9 cellular contexts compared by ENCODE assay signal in genomic region chr14:64410084-64410774, GRCh38. TPM values are rescaled to one million over a fixed set of nuclear protein-coding genes. Genes with fewer than 3 reads are reported as not detected.
DNase-seq lines count a peak whose midpoint lies in the region; ATAC-seq, FAIRE-seq and TF ChIP-seq lines count a peak whose summit lies in the region.
"Had no signal": no experiment of that assay in that cellular context is flagged by ENCODE, and none has a peak within 500 bp of the region (broad histone marks: within the 10 kb centered on the region; RNA-seq: fewer than 3 reads in every experiment).

No MANE protein-coding gene starts in this region.

- H2BK20ac ChIP-seq in H1 (ENCODE audit: low read length): no peak overlapping the region

- H3K18ac ChIP-seq in H1 (ENCODE audit: extremely low read depth, low read length) (no peak overlapping the region; the same call in 1 of the 2 replicates), neuronal stem cell (ENCODE audit: low read length) (no peak overlapping the region)

- POLR2A ChIA-PET in H1 (lab: Charles Lee; ENCODE audit: partially characterized antibody): interaction anchor here (0.6 to 1.8 kb wide), 4 partner anchors 8 to 75 kb away, joined by 3 to 6 read pairs (median 4); no protein-coding TSS in a partner anchor

- no peak overlapping the region for H2BK15ac ChIP-seq in H1 (ENCODE audit: low read length)
- no peak overlapping the region for H2BK15ac ChIP-seq in neuronal stem cell (ENCODE audit: low read length)

- H3K9me3 ChIP-seq in H1 (ENCODE audit: insufficient read depth in 2 of 2, low read depth in 1 of 2, low read length in 1 of 2) (no peaks in the 10 kb centered on the region), neuronal stem cell (replicated peaks in 1 of 2; ENCODE audit: control insufficient read depth in 2 of 2, insufficient read depth in 1 of 2, low read depth in 1 of 2, low read length in 2 of 2) (no peaks in the 10 kb centered on the region)
- H3K9me3 ChIP-seq: tibial nerve had no signal

- peaks cover 69% of the 10 kb centered on the region for H3K36me3 Mint-ChIP-seq in GM23338 (ENCODE audit: low read depth)

- ATAC-seq in GM23338 (peak; percentile 90), HG02759 (IDR thresholded peaks at IDR 0.05; ENCODE audit: unreplicated experiment) (no peak)

- H2BK5ac ChIP-seq in H1 (ENCODE audit: low read depth, low read length): no peak overlapping the region
- no peak overlapping the region for H2BK5ac ChIP-seq in neuronal stem cell (ENCODE audit: low read length)

- H3K4ac ChIP-seq in H1 (replicated peaks; ENCODE audit: insufficient read length, low read depth, low read length) (no peak overlapping the region), neuronal stem cell (ENCODE audit: low read length) (no peak overlapping the region)

- DNase-seq in GM23338 (ENCODE audit: low spot score) (peak; percentile 55), NCI-H146 treated with DMSO at 0.1 percent for 48 hours (lab: John Stamatoyannopoulos, UW; ENCODE audit: unreplicated experiment) (peak; percentile 11), H1 (ENCODE audit: low read depth in 1 of 2, low spot score in 2 of 2) (no peak), neuronal stem cell (ENCODE audit: low spot score) (no peak), NOMO-1 treated with dmso at 0.1 percent for 144 hours (lab: John Stamatoyannopoulos, UW; ENCODE audit: unreplicated experiment) (no peak), NCI-H1048 (lab: John Stamatoyannopoulos, UW) (no peak)
- DNase-seq: NCI-H774 had no signal

- H3K79me2 ChIP-seq in GM23338 (replicated peaks; ENCODE audit: insufficient read depth): peaks cover 66% of the 10 kb centered on the region
- H3K79me2 ChIP-seq in H1 (ENCODE audit: control insufficient read depth in 1 of 2, insufficient read depth in 2 of 2, low read length in 2 of 2): peaks cover 0 to 43% of the 10 kb centered on the region in 2 experiments; a peak in 3 of 4 replicates

- CTCF ChIA-PET in H1 (lab: Charles Lee; ENCODE audit: partially characterized antibody): interaction anchor here (0.6 to 1.5 kb wide), 5 partner anchors 14 to 62 kb away, joined by 3 to 5 read pairs (median 3); no protein-coding TSS in a partner anchor

- no peaks in the 10 kb centered on the region for H3K27me3 Mint-ChIP-seq in GM23338 (ENCODE audit: insufficient read depth, low read depth, poor library complexity)

- no peaks in the 10 kb centered on the region for H3K9me3 Mint-ChIP-seq in GM23338

- H4K91ac ChIP-seq in H1 (replicated peaks; ENCODE audit: insufficient read length, low read length) (no peak overlapping the region), neuronal stem cell (ENCODE audit: low read depth, low read length, poor library complexity) (no peak overlapping the region)

- H3K14ac ChIP-seq in H1 (ENCODE audit: insufficient read length): no peak overlapping the region
- no peak overlapping the region for H3K14ac ChIP-seq in neuronal stem cell (ENCODE audit: low read length)

- no peak overlapping the region for H2BK120ac ChIP-seq in H1 (replicated peaks; ENCODE audit: low read depth, low read length)
- no peak overlapping the region for H2BK120ac ChIP-seq in neuronal stem cell (ENCODE audit: low read depth, low read length)

- 85% methylated on average over 5 of the region's 5 CpGs; no CpG with 5 or more reads in 1 of the 2 experiments for WGBS in H1 (ENCODE audit: extremely low coverage in 1 of 2, insufficient coverage in 1 of 2, insufficient read length in 1 of 2, insufficient replicate concordance in 2 of 2, low coverage in 1 of 2, low lambda C conversion rate in 2 of 2, missing lambda C conversion rate in 1 of 2), 2 experiments
- WGBS in neuronal stem cell (ENCODE audit: extremely low coverage in 2 of 2, insufficient read length in 2 of 2, insufficient replicate concordance in 1 of 2), 2 donors: no CpG with 5 or more reads among the region's 5 CpGs

- H3K23ac ChIP-seq in H1 (ENCODE audit: insufficient read length) (no peak overlapping the region), neuronal stem cell (ENCODE audit: low read depth, low read length, poor library complexity) (no peak overlapping the region)

- FAIRE-seq in H1 (lab: Jason Lieb, UNC): no peak

- H3K4me1 ChIP-seq in GM23338 (ENCODE audit: insufficient read depth) (no peaks in the 10 kb centered on the region), H1 (replicated peaks in 1 of 4; ENCODE audit: control insufficient read depth in 3 of 4, insufficient read depth in 4 of 4, low read length in 3 of 4) (peaks cover 0 to 3% (median 0%) of the 10 kb centered on the region in 4 experiments; a peak in 2 of 7 replicates), neuronal stem cell (ENCODE audit: control insufficient read depth in 2 of 2, insufficient read depth in 1 of 2, low read depth in 1 of 2, low read length in 2 of 2) (peaks cover 0 to 6% of the 10 kb centered on the region in 2 donors)
- H3K4me1 ChIP-seq: tibial nerve had no signal

- H3F3A ChIP-seq in GM23338 (replicated peaks; ENCODE audit: low read depth): peaks cover 10% of the 10 kb centered on the region; the same call in 1 of the 2 replicates

- H3K36me3 ChIP-seq in GM23338 (ENCODE audit: insufficient read depth): peaks cover 19% of the 10 kb centered on the region
- peaks cover 4 to 48% (median 23%) of the 10 kb centered on the region in 4 experiments; a peak in 6 of 8 replicates for H3K36me3 ChIP-seq in H1 (ENCODE audit: control insufficient read depth in 2 of 4, insufficient read depth in 4 of 4, low read length in 3 of 4)
- H3K36me3 ChIP-seq in neuronal stem cell (replicated peaks in 1 of 2; ENCODE audit: control insufficient read depth in 2 of 2, insufficient read depth in 2 of 2, low read length in 2 of 2): peaks cover 2 to 67% of the 10 kb centered on the region in 2 donors

- H3K27ac ChIP-seq in GM23338 (ENCODE audit: low read depth): peak overlapping the region; percentile 37
- H3K27ac ChIP-seq in H1 (ENCODE audit: low read depth, low read length): no peak overlapping the region
- H3K27ac ChIP-seq in neuronal stem cell (replicated peaks; ENCODE audit: low read length): peak overlapping the region; percentile 69
- H3K27ac ChIP-seq: tibial nerve had no signal

- H4K20me1 ChIP-seq in GM23338 (replicated peaks; ENCODE audit: insufficient read depth) (peaks cover 36% of the 10 kb centered on the region), H1 (replicated peaks in 1 of 2; ENCODE audit: control insufficient read depth in 1 of 2, insufficient read depth in 2 of 2, low read length in 2 of 2) (peaks cover 0 to 3% of the 10 kb centered on the region in 2 experiments)

- no peaks in the 10 kb centered on the region for H3K23me2 ChIP-seq in H1 (ENCODE audit: low read depth, low read length)

- no peak overlapping the region for H3K56ac ChIP-seq in H1 (replicated peaks; ENCODE audit: insufficient read length, low read depth, low read length)

- no peak overlapping the region for H4K5ac ChIP-seq in H1 (ENCODE audit: insufficient read length, low read depth, low read length)

- H3K9ac ChIP-seq in H1 (replicated peaks in 1 of 4; ENCODE audit: extremely low read depth in 1 of 4, low read depth in 3 of 4, low read length in 3 of 4): no peak overlapping the region
- H3K9ac ChIP-seq in neuronal stem cell (ENCODE audit: low read depth, low read length, poor library complexity): no peak overlapping the region

- H3K27ac Mint-ChIP-seq in GM23338: peak overlapping the region; percentile 78; the same call in 1 of the 2 replicates

- no peak for TF ChIP-seq RAD21 in H1 (IDR thresholded peaks at IDR 0.05 in 1 of 2, conservative IDR thresholded peaks at IDR 0.05 in 1 of 2; ENCODE audit: low read depth in 2 of 2, low read length in 2 of 2)

- H3K27me3 ChIP-seq in GM23338 (ENCODE audit: insufficient read depth) (no peaks in the 10 kb centered on the region), H1 (replicated peaks in 1 of 4; ENCODE audit: control insufficient read depth in 3 of 4, extremely low read depth in 1 of 4, insufficient read depth in 3 of 4, low read length in 3 of 4) (no peaks in the 10 kb centered on the region), neuronal stem cell (ENCODE audit: control insufficient read depth in 3 of 3, insufficient read depth in 3 of 3, low read depth in 1 of 3, low read length in 3 of 3) (no peaks in the 10 kb centered on the region)
- H3K27me3 ChIP-seq: tibial nerve had no signal

- no peak overlapping the region for H2BK12ac ChIP-seq in H1 (ENCODE audit: low read depth, low read length)
- no peak overlapping the region for H2BK12ac ChIP-seq in neuronal stem cell (ENCODE audit: low read length)

- H2AK5ac ChIP-seq in H1 (ENCODE audit: low read depth, low read length) (no peak overlapping the region), neuronal stem cell (ENCODE audit: low read depth, low read length) (no peak overlapping the region)

- H4K8ac ChIP-seq in H1 (ENCODE audit: extremely low read depth, insufficient read depth, low read length): no peak overlapping the region
- H4K8ac ChIP-seq in neuronal stem cell (ENCODE audit: low read depth, low read length): no peak overlapping the region

- no peak for TF ChIP-seq POLR2A in H1 (IDR thresholded peaks at IDR 0.05; ENCODE audit: control extremely low read depth in 1 of 2, low read depth in 2 of 2, low read length in 2 of 2)

- TF ChIP-seq EP300 in H1 (IDR thresholded peaks at IDR 0.05; ENCODE audit: borderline replicate concordance in 1 of 2, low read depth in 2 of 2, low read length in 2 of 2): no peak

- peaks cover 15% of the 10 kb centered on the region; the same call in 2 of the 3 replicates for H3K4me1 Mint-ChIP-seq in GM23338

- H3K4me3 ChIP-seq in GM23338 (no peak overlapping the region), H1 (ENCODE audit: extremely low read depth in 1 of 4, insufficient read depth in 2 of 4, low read depth in 3 of 4, low read length in 4 of 4) (no peak overlapping the region), neuronal stem cell (ENCODE audit: low read length in 2 of 2) (no peak overlapping the region)
- H3K4me3 ChIP-seq: tibial nerve had no signal

- no peaks in the 10 kb centered on the region for H3K9me2 ChIP-seq in GM23338 (ENCODE audit: insufficient read depth)

- TF ChIP-seq CTCF in GM23338 (conservative IDR thresholded peaks at IDR 0.05; ENCODE audit: low read depth in 2 of 2): no peak
- no peak for TF ChIP-seq CTCF in H1 (IDR thresholded peaks at IDR 0.05; ENCODE audit: control extremely low read depth in 1 of 3, insufficient read depth in 1 of 3, low read depth in 1 of 3, low read length in 3 of 3)

- H2AFZ ChIP-seq in GM23338 (no peak overlapping the region), H1 (ENCODE audit: low read length) (no peak overlapping the region), neuronal stem cell (ENCODE audit: low read length) (no peak overlapping the region)

- no peak overlapping the region for H3K4me2 ChIP-seq in GM23338
- H3K4me2 ChIP-seq in H1 (ENCODE audit: insufficient read depth in 1 of 2, low read depth in 2 of 2, low read length in 2 of 2): no peak overlapping the region
- no peak overlapping the region for H3K4me2 ChIP-seq in neuronal stem cell (ENCODE audit: insufficient read depth, low read length, poor library complexity, severe bottlenecking)

- H3K4me3 Mint-ChIP-seq in GM23338: no peak overlapping the region

- H3K79me1 ChIP-seq in H1 (ENCODE audit: low read depth, low read length): peaks cover 4% of the 10 kb centered on the region; the same call in 1 of the 2 replicates
- no peaks in the 10 kb centered on the region for H3K79me1 ChIP-seq in neuronal stem cell (ENCODE audit: low read depth, low read length)

RNA-seq across cellular contexts. Expression of gene MTHFD1, which starts 22.1 kb away (rescaled TPM):
- 219 and 252 TPM in 2 replicates for total RNA-seq in GM23338 (2014; rRNA removed; shearing (Covaris generic))
- 237 and 262 TPM in 2 replicates for polyA plus RNA-seq in GM23338 (2016; fragmentation: Nextera tagmentation; extraction: Ambion mirVana)
- 302 and 332 TPM in 2 replicates for total RNA-seq in H1 (2021; fragmentation: NEBNext Ultra II Directional; extraction: Animal tissue kit (Norgen Biotek cat#: 25700))
- polyA plus RNA-seq in H1 (2011; rRNA removed): 79.1 and 79.7 TPM in 2 replicates
- polyA plus RNA-seq in H1 (2011; cell fraction: cytosol; rRNA removed): 102 TPM
- 171 TPM for polyA plus RNA-seq in H1 (2011; cell fraction: nucleus; rRNA removed)
- 249 to 322 TPM (median 270 TPM) in 4 replicates for polyA plus RNA-seq in H1 (2012, experiment 1 of 2)
- 36.5 TPM for polyA plus RNA-seq in H1 (2012, experiment 2 of 2)
- 246 TPM for polyA plus RNA-seq in H1 (2013, experiment 1 of 2)
- polyA plus RNA-seq in H1 (2013, experiment 2 of 2): 235 TPM
- polyA minus RNA-seq in H1 (2011; rRNA and poly(A)+ RNA removed): 186 and 204 TPM in 2 replicates
- 193 TPM for polyA minus RNA-seq in H1 (2011; cell fraction: cytosol; rRNA and poly(A)+ RNA removed)
- polyA minus RNA-seq in H1 (2011; cell fraction: nucleus; rRNA and poly(A)+ RNA removed): 174 TPM
- 44.9 TPM for polyA plus RNA-seq in neuronal stem cell (2013, experiment 1 of 2)
- polyA plus RNA-seq in neuronal stem cell (2013, experiment 2 of 2): 46.4 TPM

RNA-seq across cellular contexts. Expression of gene AKAP5, which starts 55.1 kb away (rescaled TPM):
- total RNA-seq in GM23338 (2014; rRNA removed; shearing (Covaris generic)): 3.2 and 3.4 TPM in 2 replicates
- polyA plus RNA-seq in GM23338 (2016; fragmentation: Nextera tagmentation; extraction: Ambion mirVana) (1.0 and 1.2 TPM in 2 replicates), H1 (2011; rRNA removed) (0.36 and 0.50 TPM in 2 replicates)
- total RNA-seq in H1 (2021; fragmentation: NEBNext Ultra II Directional; extraction: Animal tissue kit (Norgen Biotek cat#: 25700)): 3.5 and 3.8 TPM in 2 replicates
- 0.58 TPM for polyA plus RNA-seq in H1 (2011; cell fraction: cytosol; rRNA removed)
- 0.57 TPM for polyA plus RNA-seq in H1 (2011; cell fraction: nucleus; rRNA removed)
- 0.65 to 1.6 TPM (median 1.0 TPM) in 4 replicates for polyA plus RNA-seq in H1 (2012, experiment 1 of 2)
- 0.18 TPM for polyA plus RNA-seq in H1 (2012, experiment 2 of 2)
- polyA plus RNA-seq in H1 (2013, experiment 1 of 2): 1.8 TPM
- 1.9 TPM for polyA plus RNA-seq in H1 (2013, experiment 2 of 2)
- 1.2 and 2.0 TPM in 2 replicates for polyA minus RNA-seq in H1 (2011; rRNA and poly(A)+ RNA removed)
- polyA minus RNA-seq in H1 (2011; cell fraction: cytosol; rRNA and poly(A)+ RNA removed): 1.4 TPM
- polyA minus RNA-seq in H1 (2011; cell fraction: nucleus; rRNA and poly(A)+ RNA removed): 4.1 TPM
- 1.1 TPM for polyA plus RNA-seq in neuronal stem cell (2013, experiment 1 of 2)
- 1.1 TPM for polyA plus RNA-seq in neuronal stem cell (2013, experiment 2 of 2)

Comparison
In these comparisons a context has a peak if more than half of its experiments do, and no peak if none do; other contexts are left out.
1. DNase-seq: peak in GM23338 (single experiment) and NCI-H146 treated with DMSO at 0.1 percent for 48 hours (single experiment); none in H1 (0 of 2), neuronal stem cell (single experiment), NOMO-1 treated with dmso at 0.1 percent for 144 hours (single experiment) and NCI-H1048 (single experiment).